Comparison of ENCODE assay signal across 8 cellular contexts in genomic region chr2:109128466-109129355, GRCh38. TPM values are rescaled to one million over a fixed set of nuclear protein-coding genes. Genes with fewer than 3 reads are reported as not detected.
DNase-seq lines count a peak whose midpoint lies in the region; TF ChIP-seq lines count a peak whose summit lies in the region.

Gene SH3RF3, plus strand, starts transcription at chr2:109129205.

- DNase-seq in NCI-H510A treated with DMSO at 0.1 percent for 48 hours (lab: John Stamatoyannopoulos, UW): peak; percentile 46
- no peak for DNase-seq in NCI-H510A (lab: John Stamatoyannopoulos, UW)
- DNase-seq in HuH-7.5 (ENCODE audit: low spot score): peak; percentile 56
- DNase-seq in activated T-cell treated with anti-CD3 and anti-CD28 coated beads for 48 hours (ENCODE audit: low read depth): peak; percentile 24
- DNase-seq in fibroblast of mammary gland (ENCODE audit: low read depth): peak; percentile 51
- peak; percentile 61 for DNase-seq in myocyte (ENCODE audit: low read depth)
- peak; percentile 54 for DNase-seq in ureter (ENCODE audit: low spot score)
- DNase-seq in NCI-H128 (lab: John Stamatoyannopoulos, UW; ENCODE audit: unreplicated experiment): no peak

- H3K4me3 ChIP-seq in fibroblast of mammary gland (ENCODE audit: control insufficient read depth, low read depth, low read length): peak within 1 kb of the TSS; percentile 73

- no peak for TF ChIP-seq CTCF in fibroblast of mammary gland (conservative IDR thresholded peaks at IDR 0.05; ENCODE audit: control insufficient read depth, insufficient read depth, low read depth, low read length)

RNA-seq across cellular contexts. Expression of gene SH3RF3, which starts in this region (rescaled TPM):
- 5.1 and 5.3 TPM in 2 replicates for total RNA-seq in myocyte
- polyA plus RNA-seq in myocyte (2012): 15.1 TPM
- total RNA-seq in ureter: 8.0 TPM

Comparison
In these comparisons a context has a peak if more than half of its experiments do, and no peak if none do; other contexts are left out.
1. DNase-seq: peak in NCI-H510A treated with DMSO at 0.1 percent for 48 hours (single experiment), HuH-7.5 (single experiment), activated T-cell treated with anti-CD3 and anti-CD28 coated beads for 48 hours (single experiment), fibroblast of mammary gland (single experiment), myocyte (single experiment) and ureter (single experiment); none in NCI-H510A (single experiment) and NCI-H128 (single experiment).